10 cellular contexts compared by ENCODE assay signal in the genomic region with DNA sequence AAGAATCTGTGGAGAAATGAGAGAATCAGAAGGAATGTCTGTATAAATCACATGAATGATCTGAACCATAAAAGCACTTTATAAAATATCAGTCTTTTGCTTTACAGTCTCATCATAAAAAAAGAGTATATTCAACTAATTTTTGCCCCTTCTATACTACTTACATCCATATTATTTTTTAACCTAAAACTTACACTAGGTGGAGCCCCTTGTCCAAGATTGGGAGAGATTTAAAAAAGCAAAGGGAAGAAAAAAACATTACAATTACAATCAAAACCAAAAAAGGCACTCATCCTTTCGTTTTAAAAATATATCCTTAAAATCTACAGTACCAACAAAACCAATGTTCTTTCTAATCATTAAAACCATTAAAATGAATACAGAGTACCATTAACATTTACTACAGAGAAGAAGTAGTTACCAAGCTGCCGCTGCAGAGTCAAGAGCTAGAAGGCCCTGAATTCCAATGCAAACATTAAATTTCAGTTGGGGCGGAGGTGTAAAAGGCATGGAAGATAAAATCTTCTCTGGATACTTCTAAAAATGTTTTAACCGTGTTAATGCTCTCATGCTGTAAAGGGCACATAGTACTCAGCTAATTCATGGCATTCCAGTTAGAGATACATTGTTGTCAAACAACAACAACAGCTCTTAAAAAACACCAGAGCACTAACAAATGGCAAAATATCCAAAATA. TPM values are rescaled to one million over a fixed set of nuclear protein-coding genes. Genes with fewer than 3 reads are reported as not detected.
A peak's percentile ranks its signal among the peaks of the same experiment; 100 is the strongest.
DNase-seq lines count a peak whose midpoint lies in the region; ATAC-seq, FAIRE-seq and TF ChIP-seq lines count a peak whose summit lies in the region.
"Had no signal": no experiment of that assay in that cellular context is flagged by ENCODE, and none has a peak within 500 bp of the region (broad histone marks: within the 10 kb centered on the region; RNA-seq: fewer than 3 reads in every experiment).

No MANE protein-coding gene starts in this region.

- H3K4me1 Mint-ChIP-seq in glutamatergic neuron (ENCODE audit: low read depth, unreplicated experiment): peaks cover 18% of the 10 kb centered on the region
- H3K4me1 Mint-ChIP-seq: B cell had no signal

- peak in 3 of 4 donors; percentile 46 to 58 (median 52) for ATAC-seq in pancreas

- FAIRE-seq in colon (lab: Jason Lieb, UNC) (peak; percentile 73), pancreas (lab: Jason Lieb, UNC) (peak; percentile 76)

- no peaks in the 10 kb centered on the region for H3K27me3 ChIP-seq in pancreas

- H3K27ac ChIP-seq in pancreas: no peak overlapping the region

- H3K4me1 ChIP-seq in pancreas: no peaks in the 10 kb centered on the region

- H3K4me3 ChIP-seq in pancreas: no peak overlapping the region

- intact Hi-C loops in pancreas (cut with DNase I): no loop called here

- TF ChIP-seq CTCF in pancreas (IDR thresholded peaks at IDR 0.05) (peak in 1 of 4 donors; percentile 15), glutamatergic neuron (IDR thresholded peaks at IDR 0.05; ENCODE audit: partially characterized antibody, unreplicated experiment) (no peak)

- no peaks in the 10 kb centered on the region for H3K36me3 ChIP-seq in pancreas

- H3K9me3 ChIP-seq in pancreas: no peaks in the 10 kb centered on the region

- DNase-seq in NCI-H1092 treated with DMSO at 0.1 percent for 48 hours (lab: John Stamatoyannopoulos, UW) (peak; percentile 11), NCI-H1092 (lab: John Stamatoyannopoulos, UW) (no peak), NCI-H2171 (lab: John Stamatoyannopoulos, UW) (peak; percentile 9), pancreas (no peak), amygdala (lab: John Stamatoyannopoulos, UW) (no peak), glutamatergic neuron (no peak)
- DNase-seq in stimulated activated CD4-positive, alpha-beta T cell treated with anti-CD3 and anti-CD28 coated beads, Interleukin-4, amount 100 ng/mL, for 4 hours: no peak

- no peaks in the 10 kb centered on the region for H3K9me3 Mint-ChIP-seq in glutamatergic neuron (ENCODE audit: unreplicated experiment)
- H3K9me3 Mint-ChIP-seq: stimulated activated naive CD8-positive, alpha-beta T cell treated with anti-CD3 and anti-CD28 coated beads, Interleukin-15, Interleukin-2, amounts not matched to agents 100 ng/mL and 50 ng/mL, for 24 hours had no signal

- no peak overlapping the region for H3K4me3 Mint-ChIP-seq in glutamatergic neuron (ENCODE audit: unreplicated experiment)
- H3K4me3 Mint-ChIP-seq: B cell; stimulated activated naive CD8-positive, alpha-beta T cell treated with anti-CD3 and anti-CD28 coated beads, Interleukin-15, Interleukin-2, amounts not matched to agents 100 ng/mL and 50 ng/mL, for 24 hours had no signal

- H3K36me3 Mint-ChIP-seq in glutamatergic neuron (ENCODE audit: unreplicated experiment): no peaks in the 10 kb centered on the region

- 31 to 35% methylated on average over 4 of the region's 4 CpGs for WGBS in pancreas, 2 donors

- no peak overlapping the region for H3K27ac Mint-ChIP-seq in glutamatergic neuron (ENCODE audit: unreplicated experiment)
- H3K27ac Mint-ChIP-seq: B cell; stimulated activated naive CD8-positive, alpha-beta T cell treated with anti-CD3 and anti-CD28 coated beads, Interleukin-15, Interleukin-2, amounts not matched to agents 100 ng/mL and 50 ng/mL, for 24 hours had no signal

- H3K27me3 Mint-ChIP-seq in glutamatergic neuron (ENCODE audit: unreplicated experiment): no peaks in the 10 kb centered on the region

RNA-seq across cellular contexts. Expression of a gene that starts 56.7 kb away (rescaled TPM):
- 10 to 100 TPM in 4 of 6 donors, 1 to 10 TPM in 2; 3.8 to 17.0 (median 11.1) TPM for total RNA-seq in pancreas
- 10 to 100 TPM in 1 of 2 donors, 1 to 10 TPM in 1; 7.7 to 18.3 TPM for polyA plus RNA-seq in pancreas
- total RNA-seq in glutamatergic neuron (ENCODE audit: unreplicated experiment): 368 TPM

Comparison
In these comparisons a context has a peak if more than half of its experiments do, and no peak if none do; other contexts are left out.
1. DNase-seq: peak in NCI-H1092 treated with DMSO at 0.1 percent for 48 hours (single experiment) and NCI-H2171 (single experiment); none in NCI-H1092 (single experiment), pancreas (0 of 6), stimulated activated CD4-positive, alpha-beta T cell treated with anti-CD3 and anti-CD28 coated beads, Interleukin-4, amount 100 ng/mL, for 4 hours (0 of 2), amygdala (0 of 56) and glutamatergic neuron (single experiment).
2. RNA of a gene that starts 56.7 kb away (total RNA-seq): 368 TPM in glutamatergic neuron (single experiment); 3.8 to 17.0 TPM in pancreas; every median in the first group is over 10 times any median in the second.